8 cellular contexts compared by ENCODE assay signal in genomic region chr19:46346821-46347571, GRCh38. TPM values are rescaled to one million over a fixed set of nuclear protein-coding genes. Genes with fewer than 3 reads are reported as not detected.
DNase-seq lines count a peak whose midpoint lies in the region; ATAC-seq and TF ChIP-seq lines count a peak whose summit lies in the region.

A gene with protein sequence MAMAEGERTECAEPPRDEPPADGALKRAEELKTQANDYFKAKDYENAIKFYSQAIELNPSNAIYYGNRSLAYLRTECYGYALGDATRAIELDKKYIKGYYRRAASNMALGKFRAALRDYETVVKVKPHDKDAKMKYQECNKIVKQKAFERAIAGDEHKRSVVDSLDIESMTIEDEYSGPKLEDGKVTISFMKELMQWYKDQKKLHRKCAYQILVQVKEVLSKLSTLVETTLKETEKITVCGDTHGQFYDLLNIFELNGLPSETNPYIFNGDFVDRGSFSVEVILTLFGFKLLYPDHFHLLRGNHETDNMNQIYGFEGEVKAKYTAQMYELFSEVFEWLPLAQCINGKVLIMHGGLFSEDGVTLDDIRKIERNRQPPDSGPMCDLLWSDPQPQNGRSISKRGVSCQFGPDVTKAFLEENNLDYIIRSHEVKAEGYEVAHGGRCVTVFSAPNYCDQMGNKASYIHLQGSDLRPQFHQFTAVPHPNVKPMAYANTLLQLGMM (plus strand): TSS chr19:46347087. CDS start chr19:46347097, 10 bp downstream.

- DNase-seq in NCI-H2227 treated with DMSO at 0.1 percent for 48 hours (lab: John Stamatoyannopoulos, UW) = peak; percentile 80
- DNase-seq in activated B cell treated with CpG ODN at 0.5 μM for 24 hours = peak; percentile 84
- DNase-seq in cardiac fibroblast (ENCODE audit: low read depth in 2 of 2) = peak; percentile 93 to 97
- peak; percentile 87 to 88 (median 88) for DNase-seq in immature natural killer cell
- DNase-seq in spleen = peak; percentile 97

- H3K9me3 Mint-ChIP-seq in activated B cell treated with CpG ODN at 0.5 μM for 24 hours (no peaks in the 10 kb centered on the region), immature natural killer cell (no peaks in the 10 kb centered on the region)

- H3K4me1 ChIP-seq in ACC112 (ENCODE audit: control insufficient read depth, insufficient read depth, low read length, unreplicated experiment) (peaks cover 21% of the 10 kb centered on the region), spleen (peaks cover 40 to 56% (median 54%) of the 10 kb centered on the region in 6 donors)

- peaks cover 2% of the 10 kb centered on the region for H3K36me3 Mint-ChIP-seq in activated B cell treated with CpG ODN at 0.5 μM for 24 hours (ENCODE audit: low read depth)
- peaks cover 0 to 4% (median 0%) of the 10 kb centered on the region in 3 donors for H3K36me3 Mint-ChIP-seq in immature natural killer cell

- H3K36me3 ChIP-seq in ACC112 (ENCODE audit: insufficient read depth, low read length) (no peaks in the 10 kb centered on the region), spleen (peaks cover 0 to 5% (median 0%) of the 10 kb centered on the region in 6 donors)

- TF ChIP-seq POLR2A in spleen (IDR thresholded peaks at IDR 0.05) = peak; percentile 4 to 16 (median 4)

- H3K27ac ChIP-seq in ACC112 (ENCODE audit: low read depth, low read length) = peak within 1 kb of the TSS; percentile 64
- peak within 1 kb of the TSS; percentile 67 to 93 (median 90) for H3K27ac ChIP-seq in spleen

- H3K4me3 ChIP-seq in ACC112 (ENCODE audit: low read depth, low read length) (peak within 1 kb of the TSS; percentile 98), cardiac fibroblast (replicated peaks in 1 of 2; ENCODE audit: low read depth in 2 of 2, low read length in 2 of 2) (peak within 1 kb of the TSS; percentile 99), spleen (peak within 1 kb of the TSS; percentile 82 to 100 (median 96))

- peaks cover 33% of the 10 kb centered on the region for H3K79me2 ChIP-seq in ACC112 (ENCODE audit: control insufficient read depth, insufficient read depth, low read length, unreplicated experiment)

- H2AFZ ChIP-seq in ACC112 (ENCODE audit: low read length, unreplicated experiment) = peak within 1 kb of the TSS; percentile 94

- ATAC-seq in GM18867 (IDR thresholded peaks at IDR 0.05; ENCODE audit: unreplicated experiment) (peak; percentile 59), HG03139 (IDR thresholded peaks at IDR 0.05; ENCODE audit: unreplicated experiment) (peak; percentile 45), activated B cell treated with CpG ODN at 0.5 μM for 24 hours (ENCODE audit: low read depth) (peak; percentile 81)

- intact Hi-C loops in activated B cell treated with CpG ODN at 0.5 μM for 24 hours (cut with micrococcal nuclease) (loop anchor here (2.0 to 10.0 kb wide), 3 partner anchors 445 to 766 kb away; partner anchors contain the start of genes IRF2BP1, MYPOP and ZC3H4), spleen (cut with DNase I; ENCODE audit: low total_unique reads) (no loop called here)

- peak within 1 kb of the TSS; percentile 95 for H3K4me3 Mint-ChIP-seq in activated B cell treated with CpG ODN at 0.5 μM for 24 hours
- H3K4me3 Mint-ChIP-seq in immature natural killer cell = peak within 1 kb of the TSS; percentile 94 to 98 (median 97)

- H3K27me3 Mint-ChIP-seq in activated B cell treated with CpG ODN at 0.5 μM for 24 hours (peaks cover 3% of the 10 kb centered on the region), immature natural killer cell (ENCODE audit: low read depth in 3 of 3) (peaks cover 17 to 20% (median 17%) of the 10 kb centered on the region in 3 donors)

- no peak for TF ChIP-seq CTCF in activated B cell treated with CpG ODN at 0.5 μM for 24 hours (IDR thresholded peaks at IDR 0.05)
- peak; percentile 96 for TF ChIP-seq CTCF in cardiac fibroblast (IDR thresholded peaks at IDR 0.05; ENCODE audit: low read depth, low read length)
- TF ChIP-seq CTCF in spleen (IDR thresholded peaks at IDR 0.05 in 8 of 11, conservative IDR thresholded peaks at IDR 0.05 in 3 of 11) = peak; percentile 50 to 87 (median 76)

- 0 to 1% (median 0%) methylated on average over 52 to 62 of the region's 62 CpGs for WGBS in spleen, 5 donors

- H3K27ac Mint-ChIP-seq in activated B cell treated with CpG ODN at 0.5 μM for 24 hours (peak within 1 kb of the TSS; percentile 88), immature natural killer cell (peak within 1 kb of the TSS; percentile 77 to 94 (median 88))

- H3K9me3 ChIP-seq in spleen = no peaks in the 10 kb centered on the region

- H3K27me3 ChIP-seq in ACC112 (ENCODE audit: insufficient read depth, low read length) = no peaks in the 10 kb centered on the region
- no peaks in the 10 kb centered on the region for H3K27me3 ChIP-seq in spleen (replicated peaks in 1 of 7)

- POLR2A ChIA-PET in activated B cell treated with CpG ODN at 0.5 μM for 24 hours (lab: Charles Lee) = interaction anchor here (0.6 kb wide), 1 partner anchor 1925 kb away, joined by 3 read pairs; no protein-coding TSS in a partner anchor

- CTCF ChIA-PET in activated B cell treated with CpG ODN at 0.5 μM for 24 hours (lab: Charles Lee) = interaction anchor here (1.0 kb wide), 1 partner anchor 10 kb away, joined by 3 read pairs; no protein-coding TSS in a partner anchor

- peaks cover 54% of the 10 kb centered on the region for H3K4me1 Mint-ChIP-seq in activated B cell treated with CpG ODN at 0.5 μM for 24 hours
- peaks cover 62 to 67% of the 10 kb centered on the region in 2 donors for H3K4me1 Mint-ChIP-seq in immature natural killer cell

RNA-seq across cellular contexts. Expression of the gene that starts here (rescaled TPM):
- total RNA-seq in activated B cell treated with CpG ODN at 0.5 μM for 24 hours (49.1 and 57.7 TPM in 2 replicates), spleen (10 to 100 TPM; 61.1 to 87.3 (median 74.2) TPM)
- polyA plus RNA-seq in immature natural killer cell (10 to 100 TPM; 25.0 to 80.9 (median 63.8) TPM), spleen (10 to 100 TPM; 26.5 to 67.5 (median 29.8) TPM)

Comparison
In these comparisons a context has a peak if more than half of its experiments do, and no peak if none do; other contexts are left out.
1. Peak in every context shown above with its lines: DNase-seq, ATAC-seq, H3K4me3 ChIP-seq and H3K27ac ChIP-seq.